In the genomic region with DNA sequence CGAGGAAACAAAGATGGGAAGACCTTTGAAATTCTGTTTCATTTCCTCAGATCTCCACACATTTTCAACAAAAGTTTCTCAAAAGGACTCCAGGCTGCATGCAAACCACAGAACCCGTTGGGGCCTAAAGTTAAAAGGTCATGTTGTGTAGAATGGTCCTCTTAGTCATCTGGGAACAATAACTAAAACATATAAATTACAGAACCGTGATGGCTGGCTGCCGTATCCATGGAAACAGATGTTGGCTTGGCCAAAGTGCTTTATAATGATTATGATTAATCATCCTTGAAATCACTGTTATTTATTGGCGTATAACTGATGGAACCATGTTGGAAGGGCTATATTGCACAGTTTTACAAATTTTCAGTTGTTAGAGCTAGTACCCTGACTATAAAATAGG, we compare ENCODE assay signal across 19 cellular contexts.
A peak's percentile ranks its signal among the peaks of the same experiment; 100 is the strongest.
DNase-seq lines count a peak whose midpoint lies in the region; ATAC-seq, FAIRE-seq and TF ChIP-seq lines count a peak whose summit lies in the region.
"Had no signal": no experiment of that assay in that cellular context is flagged by ENCODE, and none has a peak within 500 bp of the region (broad histone marks: within the 10 kb centered on the region; RNA-seq: fewer than 3 reads in every experiment).

No MANE protein-coding gene starts in this region.

- H3K36me3 ChIP-seq in neural cell (ENCODE audit: insufficient read depth, low read length) = no peaks in the 10 kb centered on the region
- H3K36me3 ChIP-seq: BLaER1 treated with 17β-estradiol and CSF1 and Interleukin-3, amounts not matched to agents 10 nM and 100 nM had no signal

- no peaks in the 10 kb centered on the region for H3K9me2 ChIP-seq in neural cell (ENCODE audit: insufficient read depth, low read length)
- H3K9me2 ChIP-seq: SK-N-SH had no signal

- H3F3A ChIP-seq in neural cell (ENCODE audit: insufficient read depth, low read length, poor library complexity, severe bottlenecking) = no peaks in the 10 kb centered on the region

- H3K27me3 ChIP-seq in neural cell (ENCODE audit: insufficient read depth, low read depth, low read length) = no peaks in the 10 kb centered on the region
- H3K27me3 ChIP-seq: BLaER1 treated with 17β-estradiol and CSF1 and Interleukin-3, amounts not matched to agents 10 nM and 100 nM had no signal

- no peak for TF ChIP-seq CTCF in astrocyte of the spinal cord (IDR thresholded peaks at IDR 0.05; ENCODE audit: low read depth, low read length)
- TF ChIP-seq CTCF in neural cell (IDR thresholded peaks at IDR 0.05; ENCODE audit: poor library complexity, severe bottlenecking) = no peak
- TF ChIP-seq CTCF in D721Med (IDR thresholded peaks at IDR 0.05; ENCODE audit: insufficient read depth, missing control alignments) = no peak

- peak; percentile 23 for TF ChIP-seq EP300 in neural cell (conservative IDR thresholded peaks at IDR 0.05; ENCODE audit: poor library complexity, severe bottlenecking)

- ATAC-seq in HG03025 (IDR thresholded peaks at IDR 0.05; ENCODE audit: low FRiP score, unreplicated experiment) (no peak), HG02763 (IDR thresholded peaks at IDR 0.05; ENCODE audit: unreplicated experiment) (no peak)
- ATAC-seq: CD8-positive, alpha-beta T cell had no signal

- no peak overlapping the region for H3K27ac ChIP-seq in neural cell (ENCODE audit: low read length)
- H3K27ac ChIP-seq: BLaER1 treated with 17β-estradiol and CSF1 and Interleukin-3, amounts not matched to agents 10 nM and 100 nM had no signal

- no peaks in the 10 kb centered on the region for H3K79me2 ChIP-seq in neural cell (replicated peaks; ENCODE audit: insufficient read depth, low read length)

- H4K20me1 ChIP-seq in neural cell (ENCODE audit: insufficient read depth) = no peaks in the 10 kb centered on the region
- H4K20me1 ChIP-seq: BLaER1 treated with 17β-estradiol and CSF1 and Interleukin-3, amounts not matched to agents 10 nM and 100 nM had no signal

- H2AFZ ChIP-seq in neural cell (ENCODE audit: low read depth, low read length) = no peak overlapping the region

- no peak for TF ChIP-seq RAD21 in neural cell (conservative IDR thresholded peaks at IDR 0.05)

- in situ Hi-C loops in astrocyte of the spinal cord (cut with HindIII; ENCODE audit: low sequenced_read_pairs) (no loop called here), G401 (cut with HindIII; ENCODE audit: low sequenced_read_pairs) (no loop called here)

- H3K9ac ChIP-seq in neural cell (ENCODE audit: low read length) = no peak overlapping the region
- H3K9ac ChIP-seq: BLaER1 treated with 17β-estradiol and CSF1 and Interleukin-3, amounts not matched to agents 10 nM and 100 nM; SK-N-SH had no signal

- no peak overlapping the region for H3K4me3 ChIP-seq in astrocyte of the spinal cord (ENCODE audit: low read depth, low read length)
- no peak overlapping the region for H3K4me3 ChIP-seq in neural cell (ENCODE audit: low read length)
- H3K4me3 ChIP-seq: BLaER1 treated with 17β-estradiol and CSF1 and Interleukin-3, amounts not matched to agents 10 nM and 100 nM had no signal

- H3K9me3 ChIP-seq in neural cell (ENCODE audit: low read length) = no peaks in the 10 kb centered on the region
- H3K9me3 ChIP-seq: BLaER1 treated with 17β-estradiol and CSF1 and Interleukin-3, amounts not matched to agents 10 nM and 100 nM; SK-N-SH had no signal

- H3K4me2 ChIP-seq in neural cell (ENCODE audit: low read length) = no peak overlapping the region
- H3K4me2 ChIP-seq: BLaER1 treated with 17β-estradiol and CSF1 and Interleukin-3, amounts not matched to agents 10 nM and 100 nM; SK-N-SH had no signal

- DNase-seq in NCI-H1417 (lab: John Stamatoyannopoulos, UW) = peak in 2 of 3 experiments; percentile 69 to 93
- peak; percentile 23 for DNase-seq in astrocyte of the spinal cord (ENCODE audit: low read depth, low spot score)
- no peak for DNase-seq in G401 (ENCODE audit: low spot score)
- DNase-seq in D721Med (ENCODE audit: insufficient read length, low spot score) = no peak
- DNase-seq: CD8-positive, alpha-beta T cell; NCI-H1105; NCI-H1694 treated with DMSO at 0.1 percent for 48 hours; NCI-H2107; NCI-H226; NCI-H524; NCI-H82; OCI-M1; SHP77 treated with DMSO at 0.1 percent for 48 hours; SK-N-SH had no signal

- FAIRE-seq in D721Med (lab: Jason Lieb, UNC) = no peak
- FAIRE-seq: GM12892 had no signal

TF ChIP-seq in neural cell, 6 proteins besides CTCF, POLR2A, EP300 and RAD21:
- no peak for TF ChIP-seq SMC3 (conservative IDR thresholded peaks at IDR 0.05; ENCODE audit: poor library complexity)
- peak; percentile 87 for TF ChIP-seq POLR2AphosphoS5 (IDR thresholded peaks at IDR 0.05)
- no peak for TF ChIP-seq EZH2 (IDR thresholded peaks at IDR 0.05; ENCODE audit: borderline replicate concordance, insufficient read depth, low read length, poor library complexity, severe bottlenecking)
- TF ChIP-seq, protein P1, sequence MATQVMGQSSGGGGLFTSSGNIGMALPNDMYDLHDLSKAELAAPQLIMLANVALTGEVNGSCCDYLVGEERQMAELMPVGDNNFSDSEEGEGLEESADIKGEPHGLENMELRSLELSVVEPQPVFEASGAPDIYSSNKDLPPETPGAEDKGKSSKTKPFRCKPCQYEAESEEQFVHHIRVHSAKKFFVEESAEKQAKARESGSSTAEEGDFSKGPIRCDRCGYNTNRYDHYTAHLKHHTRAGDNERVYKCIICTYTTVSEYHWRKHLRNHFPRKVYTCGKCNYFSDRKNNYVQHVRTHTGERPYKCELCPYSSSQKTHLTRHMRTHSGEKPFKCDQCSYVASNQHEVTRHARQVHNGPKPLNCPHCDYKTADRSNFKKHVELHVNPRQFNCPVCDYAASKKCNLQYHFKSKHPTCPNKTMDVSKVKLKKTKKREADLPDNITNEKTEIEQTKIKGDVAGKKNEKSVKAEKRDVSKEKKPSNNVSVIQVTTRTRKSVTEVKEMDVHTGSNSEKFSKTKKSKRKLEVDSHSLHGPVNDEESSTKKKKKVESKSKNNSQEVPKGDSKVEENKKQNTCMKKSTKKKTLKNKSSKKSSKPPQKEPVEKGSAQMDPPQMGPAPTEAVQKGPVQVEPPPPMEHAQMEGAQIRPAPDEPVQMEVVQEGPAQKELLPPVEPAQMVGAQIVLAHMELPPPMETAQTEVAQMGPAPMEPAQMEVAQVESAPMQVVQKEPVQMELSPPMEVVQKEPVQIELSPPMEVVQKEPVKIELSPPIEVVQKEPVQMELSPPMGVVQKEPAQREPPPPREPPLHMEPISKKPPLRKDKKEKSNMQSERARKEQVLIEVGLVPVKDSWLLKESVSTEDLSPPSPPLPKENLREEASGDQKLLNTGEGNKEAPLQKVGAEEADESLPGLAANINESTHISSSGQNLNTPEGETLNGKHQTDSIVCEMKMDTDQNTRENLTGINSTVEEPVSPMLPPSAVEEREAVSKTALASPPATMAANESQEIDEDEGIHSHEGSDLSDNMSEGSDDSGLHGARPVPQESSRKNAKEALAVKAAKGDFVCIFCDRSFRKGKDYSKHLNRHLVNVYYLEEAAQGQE (IDR thresholded peaks at IDR 0.05; ENCODE audit: borderline replicate concordance) = no peak
- TF ChIP-seq TAF1 (IDR thresholded peaks at IDR 0.05; ENCODE audit: low read depth) = no peak
- TF ChIP-seq MXI1 (conservative IDR thresholded peaks at IDR 0.05; ENCODE audit: poor library complexity, severe bottlenecking) = no peak

Comparison
In these comparisons a context has a peak if more than half of its experiments do, and no peak if none do; other contexts are left out.
1. DNase-seq: peak in NCI-H1417 (2 of 3) and astrocyte of the spinal cord (single experiment); none in G401 (single experiment) and D721Med (single experiment).